8 cellular contexts compared by ENCODE assay signal in genomic region chr1:24391882-24392603, GRCh38. TPM values are rescaled to one million over a fixed set of nuclear protein-coding genes. Genes with fewer than 3 reads are reported as not detected.
DNase-seq lines count a peak whose midpoint lies in the region; ATAC-seq and TF ChIP-seq lines count a peak whose summit lies in the region.

No MANE protein-coding gene starts in this region.

- DNase-seq in DMS79 (lab: John Stamatoyannopoulos, UW) (peak; percentile 13), HT-29 (ENCODE audit: low spot score) (peak; percentile 84), Peyer's patch (peak; percentile 68 to 88 (median 81)), globus pallidus (ENCODE audit: low spot score) (peak; percentile 77), prostate gland (ENCODE audit: low spot score) (peak; percentile 70), cortex of kidney (lab: John Stamatoyannopoulos, UW) (no peak)
- DNase-seq in activated naive CD4-positive, alpha-beta T cell treated with Interleukin-2 at 50 U/mL for 16 hours = peak; percentile 73

- TF ChIP-seq CTCF in Peyer's patch (IDR thresholded peaks at IDR 0.05) = peak; percentile 70 to 94 (median 82)
- TF ChIP-seq CTCF in prostate gland (IDR thresholded peaks at IDR 0.05) = peak; percentile 19 to 90 (median 80)

- H3K4me3 ChIP-seq in Peyer's patch (peak overlapping the region in 2 of 4 donors; percentile 11 to 14), prostate gland (peak overlapping the region in 1 of 2 donors; percentile 16)

- H3K4me1 ChIP-seq in Peyer's patch (peaks cover 0 to 18% (median 7%) of the 10 kb centered on the region in 4 donors), prostate gland (replicated peaks) (peaks cover 7% of the 10 kb centered on the region)

- intact Hi-C loops in prostate gland (cut with DNase I) = loop anchor here (1.0 kb wide), 1 partner anchor 190 kb away; no protein-coding TSS in a partner anchor

- peak overlapping the region; percentile 66 to 85 (median 81) for H3K27ac ChIP-seq in Peyer's patch
- H3K27ac ChIP-seq in prostate gland = peak overlapping the region; percentile 83 to 84

- ATAC-seq in GM21381 (IDR thresholded peaks at IDR 0.05; ENCODE audit: unreplicated experiment) = peak; percentile 79

- 19% methylated on average over 11 of the region's 11 CpGs for WGBS in prostate gland

- no peaks in the 10 kb centered on the region for H3K36me3 ChIP-seq in Peyer's patch
- no peaks in the 10 kb centered on the region for H3K36me3 ChIP-seq in prostate gland

- H3K27me3 ChIP-seq in Peyer's patch = no peaks in the 10 kb centered on the region
- H3K27me3 ChIP-seq in prostate gland (replicated peaks; ENCODE audit: insufficient read depth) = no peaks in the 10 kb centered on the region

- TF ChIP-seq POLR2A in Peyer's patch (IDR thresholded peaks at IDR 0.05) = no peak
- TF ChIP-seq POLR2A in prostate gland (IDR thresholded peaks at IDR 0.05) = no peak

- no peaks in the 10 kb centered on the region for H3K9me3 ChIP-seq in Peyer's patch
- no peaks in the 10 kb centered on the region for H3K9me3 ChIP-seq in prostate gland

RNA-seq across cellular contexts. Expression of gene STPG1, which starts 21.5 kb away (rescaled TPM):
- total RNA-seq in HT-29 (2014; rRNA removed; shearing (Covaris generic)) = 5.3 and 5.4 TPM in 2 replicates
- total RNA-seq in Peyer's patch (10 to 100 TPM in 3 of 4 donors, 1 to 10 TPM in 1; 3.3 to 16.5 (median 15.1) TPM), prostate gland (10 to 100 TPM in 1 of 2 donors, 1 to 10 TPM in 1; 9.8 to 10.8 TPM)

RNA-seq across cellular contexts. Expression of gene NIPAL3, which starts 23.6 kb away (rescaled TPM):
- 25.2 and 29.4 TPM in 2 replicates for total RNA-seq in HT-29 (2014; rRNA removed; shearing (Covaris generic))
- total RNA-seq in Peyer's patch = 10 to 100 TPM; 38.0 to 74.3 (median 57.3) TPM
- total RNA-seq in prostate gland = 100 to 1,000 TPM; 125 to 350 TPM
